16 cellular contexts compared by ENCODE assay signal in the genomic region with DNA sequence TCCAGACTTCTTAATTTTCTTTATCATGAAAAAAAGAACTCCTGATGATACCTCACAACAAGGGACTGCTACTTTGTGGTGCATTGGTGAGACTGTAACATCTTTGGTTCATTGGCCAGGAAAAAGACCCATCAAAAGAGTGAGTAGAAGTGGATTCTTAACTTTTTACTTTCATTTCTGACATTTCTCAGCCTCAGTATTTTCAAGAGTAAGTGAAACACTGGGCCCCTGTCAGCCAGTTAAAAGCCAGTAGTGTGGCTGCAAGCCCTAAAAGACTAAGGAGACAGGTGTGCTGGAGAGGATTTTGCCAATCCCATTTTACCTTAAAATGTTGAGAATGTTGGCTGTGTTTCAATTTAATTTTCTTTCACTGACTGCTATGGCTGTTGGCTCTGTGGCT.
"Had no signal": no experiment of that assay in that cellular context is flagged by ENCODE, and none has a peak within 500 bp of the region (broad histone marks: within the 10 kb centered on the region; RNA-seq: fewer than 3 reads in every experiment).

No MANE protein-coding gene starts in this region.

- H3K9me3 Mint-ChIP-seq: activated T-helper 17 cell treated with anti-CD3 and anti-CD28 coated beads, Interleukin-2, amount 50 U/mL, for 72 hours; memory B cell; naive thymus-derived CD4-positive, alpha-beta T cell; stimulated activated naive CD8-positive, alpha-beta T cell treated with anti-CD3 and anti-CD28 coated beads, Interleukin-15, Interleukin-2, amounts not matched to agents 100 ng/mL and 50 ng/mL, for 24 hours had no signal

- H3K4me1 Mint-ChIP-seq: activated T-helper 17 cell treated with anti-CD3 and anti-CD28 coated beads, Interleukin-2, amount 50 U/mL, for 72 hours had no signal

- H3K36me3 Mint-ChIP-seq: memory B cell; naive thymus-derived CD4-positive, alpha-beta T cell had no signal

- H3K27ac Mint-ChIP-seq: activated T-helper 17 cell treated with anti-CD3 and anti-CD28 coated beads, Interleukin-2, amount 50 U/mL, for 72 hours; stimulated activated naive CD8-positive, alpha-beta T cell treated with anti-CD3 and anti-CD28 coated beads, Interleukin-15, Interleukin-2, amounts not matched to agents 100 ng/mL and 50 ng/mL, for 24 hours had no signal

- H3K27me3 Mint-ChIP-seq: activated T-helper 17 cell treated with anti-CD3 and anti-CD28 coated beads, Interleukin-2, amount 50 U/mL, for 72 hours; memory B cell; naive thymus-derived CD4-positive, alpha-beta T cell; stimulated activated naive CD8-positive, alpha-beta T cell treated with anti-CD3 and anti-CD28 coated beads, Interleukin-15, Interleukin-2, amounts not matched to agents 100 ng/mL and 50 ng/mL, for 24 hours had no signal

- H3K4me3 Mint-ChIP-seq: activated T-helper 17 cell treated with anti-CD3 and anti-CD28 coated beads, Interleukin-2, amount 50 U/mL, for 72 hours; memory B cell; stimulated activated naive CD8-positive, alpha-beta T cell treated with anti-CD3 and anti-CD28 coated beads, Interleukin-15, Interleukin-2, amounts not matched to agents 100 ng/mL and 50 ng/mL, for 24 hours had no signal

- ATAC-seq: activated T-helper 17 cell treated with anti-CD3 and anti-CD28 coated beads, Interleukin-2, amount 50 U/mL, for 72 hours; body of pancreas; left ventricle myocardium superior; mucosa of descending colon; naive thymus-derived CD4-positive, alpha-beta T cell had no signal

- DNase-seq: activated CD4-positive, alpha-beta T cell treated with anti-CD3 and anti-CD28 coated beads for 48 hours; activated naive CD4-positive, alpha-beta T cell treated with anti-CD3 and anti-CD28 coated beads, Interleukin-2, amount 50 U/mL, for 16 hours; amygdala; body of pancreas; caudate nucleus; kidney; left ventricle myocardium superior; mucosa of descending colon; naive thymus-derived CD4-positive, alpha-beta T cell; sigmoid colon; spleen; trophoblast cell; WERI-Rb-1 had no signal
